ENCODE assay signal across 8 cellular contexts in genomic region chr4:185531654-185532053, GRCh38. TPM values are rescaled to one million over a fixed set of nuclear protein-coding genes. Genes with fewer than 3 reads are reported as not detected.
A peak's percentile ranks its signal among the peaks of the same experiment; 100 is the strongest.
DNase-seq lines count a peak whose midpoint lies in the region; ATAC-seq and TF ChIP-seq lines count a peak whose summit lies in the region.
"Not testable (repeated sequence)": the region's sequence is repeated elsewhere in the genome, so short reads cannot be mapped to it uniquely, and the experiment has no call there.
"Had no signal": no experiment of that assay in that cellular context is flagged by ENCODE, and none has a peak within 500 bp of the region (broad histone marks: within the 10 kb centered on the region; RNA-seq: fewer than 3 reads in every experiment).

No MANE protein-coding gene starts in this region.

- H3K9me3 ChIP-seq in ascending aorta, right atrium auricular region, gastrocnemius medialis, stomach, uterus: not testable (repeated sequence)

- TF ChIP-seq EP300 in stomach (IDR thresholded peaks at IDR 0.05): not testable (repeated sequence)

- TF ChIP-seq CTCF in ascending aorta (IDR thresholded peaks at IDR 0.05); glutamatergic neuron (IDR thresholded peaks at IDR 0.05; ENCODE audit: partially characterized antibody, unreplicated experiment); right atrium auricular region (IDR thresholded peaks at IDR 0.05); nephron (IDR thresholded peaks at IDR 0.05; ENCODE audit: unreplicated experiment in 3 of 3); gastrocnemius medialis (IDR thresholded peaks at IDR 0.05 in 4 of 5, conservative IDR thresholded peaks at IDR 0.05 in 1 of 5); stomach (IDR thresholded peaks at IDR 0.05); uterus (IDR thresholded peaks at IDR 0.05): not testable (repeated sequence)

- peak; percentile 13 to 24 for ATAC-seq in gastrocnemius medialis

- peaks cover 0 to 22% of the 10 kb centered on the region in 2 donors for H3K4me1 ChIP-seq in ascending aorta
- peaks cover 0 to 29% of the 10 kb centered on the region in 2 donors for H3K4me1 ChIP-seq in right atrium auricular region
- H3K4me1 ChIP-seq in gastrocnemius medialis: peaks cover 51 to 67% of the 10 kb centered on the region in 2 donors
- H3K4me1 ChIP-seq in stomach: peaks cover 7 to 23% (median 18%) of the 10 kb centered on the region in 4 donors
- H3K4me1 ChIP-seq in uterus: not testable (repeated sequence)

- peak in 1 of 2 donors; percentile 16 for TF ChIP-seq POLR2A in gastrocnemius medialis (IDR thresholded peaks at IDR 0.05)
- not testable (repeated sequence) for TF ChIP-seq POLR2A in stomach (IDR thresholded peaks at IDR 0.05); uterus (IDR thresholded peaks at IDR 0.05)

- peak overlapping the region; percentile 94 to 98 for H3K27ac ChIP-seq in ascending aorta
- H3K27ac ChIP-seq in right atrium auricular region: peak overlapping the region; percentile 97 to 99
- peak overlapping the region; percentile 89 to 98 (median 96) for H3K27ac ChIP-seq in gastrocnemius medialis
- H3K27ac ChIP-seq in stomach: peak overlapping the region in 4 of 5 donors; percentile 33 to 93 (median 90)
- peak overlapping the region; percentile 94 to 98 for H3K27ac ChIP-seq in uterus

- peak overlapping the region; percentile 99 for H3K27ac Mint-ChIP-seq in glutamatergic neuron (ENCODE audit: unreplicated experiment)
- peak overlapping the region in 1 of 3 experiments; percentile 31 for H3K27ac Mint-ChIP-seq in nephron

- not testable (repeated sequence) for H3K36me3 Mint-ChIP-seq in glutamatergic neuron (ENCODE audit: unreplicated experiment); nephron (ENCODE audit: low read depth)

- DNase-seq in ascending aorta (ENCODE audit: low spot score in 2 of 2); glutamatergic neuron; right atrium auricular region (ENCODE audit: low spot score); stomach; uterus: not testable (repeated sequence)
- peak; percentile 58 to 83 for DNase-seq in gastrocnemius medialis

- H3K4me3 ChIP-seq in ascending aorta (peak overlapping the region; percentile 65 to 93), right atrium auricular region (peak overlapping the region; percentile 83 to 90), gastrocnemius medialis (peak overlapping the region; percentile 74 to 81 (median 80)), stomach (peak overlapping the region in 1 of 4 donors; percentile 58), uterus (peak overlapping the region in 1 of 2 donors; percentile 15)

- intact Hi-C loops in ascending aorta (cut with DNase I); stomach (cut with DNase I; ENCODE audit: low total_unique reads); uterus (cut with DNase I; ENCODE audit: low total_unique reads): not testable (repeated sequence)
- intact Hi-C loops in gastrocnemius medialis (cut with DNase I; ENCODE audit: low total_unique reads): loop anchor here (2.0 to 10.0 kb wide), 2 partner anchors 45 to 1187 kb away; no protein-coding TSS in a partner anchor

- in situ Hi-C loops in gastrocnemius medialis (cut with MboI; ENCODE audit: low sequenced_read_pairs in 4 of 4): not testable (repeated sequence)

- WGBS in stomach, 5 donors: 83 to 94% (median 87%) methylated on average over 11 of the region's 11 CpGs

- not testable (repeated sequence) for H3K36me3 ChIP-seq in ascending aorta, stomach, uterus
- H3K36me3 ChIP-seq in right atrium auricular region (peaks cover 15% of the 10 kb centered on the region), gastrocnemius medialis (peaks cover 0 to 28% of the 10 kb centered on the region in 2 donors)

- H3K27me3 ChIP-seq in ascending aorta, right atrium auricular region, gastrocnemius medialis, uterus: not testable (repeated sequence)
- peaks cover 0 to 21% (median 13%) of the 10 kb centered on the region in 3 donors for H3K27me3 ChIP-seq in stomach

- peaks cover 39% of the 10 kb centered on the region for H3K4me1 Mint-ChIP-seq in glutamatergic neuron (ENCODE audit: low read depth, unreplicated experiment)
- H3K4me1 Mint-ChIP-seq in nephron: peaks cover 39% of the 10 kb centered on the region

- H3K9me3 Mint-ChIP-seq in glutamatergic neuron (ENCODE audit: unreplicated experiment): peaks cover 24% of the 10 kb centered on the region
- not testable (repeated sequence) for H3K9me3 Mint-ChIP-seq in nephron

- peak overlapping the region; percentile 94 for H3K4me3 Mint-ChIP-seq in glutamatergic neuron (ENCODE audit: unreplicated experiment)
- peak overlapping the region; percentile 2 to 65 (median 38) for H3K4me3 Mint-ChIP-seq in nephron

- H3K27me3 Mint-ChIP-seq in glutamatergic neuron (ENCODE audit: unreplicated experiment): peaks cover 18% of the 10 kb centered on the region
- peaks cover 26% of the 10 kb centered on the region for H3K27me3 Mint-ChIP-seq in nephron (ENCODE audit: low read depth)

RNA-seq across cellular contexts. Expression of gene PDLIM3, which starts 3.7 kb away (rescaled TPM):
- total RNA-seq in ascending aorta (445 TPM), glutamatergic neuron (ENCODE audit: unreplicated experiment) (262 TPM), right atrium auricular region (100 to 1,000 TPM; 476 to 783 TPM), gastrocnemius medialis (1,000 to 10,000 TPM; 1,062 to 7,224 (median 2,598) TPM), stomach (100 to 1,000 TPM in 4 of 5 donors, 10 to 100 TPM in 1; 83.1 to 755 (median 259) TPM), uterus (100 to 1,000 TPM; 131 to 771 (median 450) TPM)
- polyA plus RNA-seq in stomach: 100 to 1,000 TPM in 1 of 3 donors, 10 to 100 TPM in 2; 73.9 to 112 (median 77.0) TPM
- total RNA-seq: CD4-positive, CD25-positive, alpha-beta regulatory T cell had no signal
- polyA plus RNA-seq: CD4-positive, CD25-positive, alpha-beta regulatory T cell had no signal
